Comparison of ENCODE assay signal across 9 cellular contexts in the genomic region with DNA sequence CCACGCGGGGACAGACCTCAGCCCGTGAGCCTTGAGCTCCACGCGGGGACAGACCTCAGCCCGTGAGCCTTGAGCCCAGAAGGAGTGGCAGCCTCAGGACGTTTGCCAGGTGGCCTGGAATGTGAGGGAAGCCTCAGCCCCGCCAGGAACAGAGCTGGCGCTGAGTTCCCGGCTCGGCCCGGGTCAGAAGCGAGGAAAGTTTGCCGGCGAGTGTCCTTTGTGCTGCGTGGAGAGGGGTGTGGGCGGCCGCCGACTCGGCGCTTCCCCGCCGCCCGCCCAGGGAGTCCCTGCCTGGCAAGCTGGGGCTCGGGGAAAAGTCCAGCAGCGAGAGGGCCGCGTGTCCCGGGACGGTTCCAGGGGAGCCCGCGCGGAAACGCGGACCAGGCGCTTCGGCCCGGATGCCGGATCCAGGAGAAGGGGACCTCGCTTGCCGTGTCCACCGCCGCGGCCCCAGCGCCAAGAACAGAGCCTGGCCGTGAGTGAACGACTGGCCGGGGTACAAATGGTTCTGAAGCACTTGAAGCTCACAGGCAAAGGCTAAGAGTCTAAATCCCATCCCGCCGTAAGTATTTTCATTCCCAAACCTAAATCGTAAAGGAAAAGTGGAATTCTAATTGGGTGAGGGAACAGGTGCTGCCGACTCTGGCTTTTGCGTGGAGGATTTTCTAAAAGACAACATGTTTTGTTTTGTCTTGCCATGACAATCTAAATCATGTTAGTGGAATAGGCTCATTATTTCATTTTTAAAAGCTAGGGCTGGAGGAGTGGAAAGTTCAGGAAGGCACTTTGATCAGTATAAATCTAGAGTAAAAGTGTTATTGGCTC.
DNase-seq lines count a peak whose midpoint lies in the region; ATAC-seq, FAIRE-seq and TF ChIP-seq lines count a peak whose summit lies in the region.
"Had no signal": no experiment of that assay in that cellular context is flagged by ENCODE, and none has a peak within 500 bp of the region (broad histone marks: within the 10 kb centered on the region; RNA-seq: fewer than 3 reads in every experiment).

No MANE protein-coding gene starts in this region.

- POLR2A ChIA-PET in GM10248 (lab: Yijun Ruan, JAX), result no interaction called here

- FAIRE-seq in RCC 7860 (lab: Jason Lieb, UNC), result no peak

- WGBS in iPS DF 6.9 (ENCODE audit: insufficient coverage, insufficient read length), result no CpG with 5 or more reads among the region's 53 CpGs

- no peaks in the 10 kb centered on the region for H3K9me3 ChIP-seq in iPS DF 6.9 (ENCODE audit: control insufficient read depth, insufficient read depth, low read length)

- ATAC-seq in HG03520 (IDR thresholded peaks at IDR 0.05; ENCODE audit: unreplicated experiment) (no peak), HG03159 (IDR thresholded peaks at IDR 0.05; ENCODE audit: unreplicated experiment) (no peak)

- H3K27me3 ChIP-seq in iPS DF 6.9 (ENCODE audit: control insufficient read depth, insufficient read depth, low read length), result no peaks in the 10 kb centered on the region

- TF ChIP-seq CTCF in GM10248 (IDR thresholded peaks at IDR 0.05; ENCODE audit: control extremely low read depth, extremely low read depth, low read depth, missing control alignments), result no peak

- CTCF ChIA-PET in GM10248 (lab: Yijun Ruan, JAX), result interaction anchor here (1.2 to 1.7 kb wide), 4 partner anchors 9 to 41 kb away, joined by 3 to 4 read pairs (median 3); no protein-coding TSS in a partner anchor

- H3K9me3 Mint-ChIP-seq in activated naive CD4-positive, alpha-beta T cell treated with anti-CD3 and anti-CD28 coated beads, Interleukin-2, amount 50 U/mL, for 24 hours, result no peaks in the 10 kb centered on the region

- H3K27ac ChIP-seq in iPS DF 6.9 (ENCODE audit: low read length), result no peak overlapping the region

- peaks cover 33% of the 10 kb centered on the region for H3K27me3 Mint-ChIP-seq in activated naive CD4-positive, alpha-beta T cell treated with anti-CD3 and anti-CD28 coated beads, Interleukin-2, amount 50 U/mL, for 24 hours

- H3K4me1 ChIP-seq in iPS DF 6.9 (ENCODE audit: control insufficient read depth, insufficient read depth, low read length), result no peaks in the 10 kb centered on the region

- H3K4me1 Mint-ChIP-seq in activated naive CD4-positive, alpha-beta T cell treated with anti-CD3 and anti-CD28 coated beads, Interleukin-2, amount 50 U/mL, for 24 hours, result peaks cover 18% of the 10 kb centered on the region

- peaks cover 7% of the 10 kb centered on the region; the same call in 1 of the 2 replicates for H3K36me3 ChIP-seq in iPS DF 6.9 (ENCODE audit: control insufficient read depth, insufficient read depth, low read length)

- DNase-seq in GM10248 (ENCODE audit: extremely low spot score) (peak; percentile 7), iPS DF 6.9 (ENCODE audit: low read depth, low spot score) (no peak), retina (peak; percentile 79), NAMALWA (ENCODE audit: low spot score) (no peak), RCC 7860 (ENCODE audit: low spot score) (no peak)
- DNase-seq: NCI-H446 treated with DMSO at 0.1 percent for 48 hours had no signal

- no peak overlapping the region for H3K27ac Mint-ChIP-seq in activated naive CD4-positive, alpha-beta T cell treated with anti-CD3 and anti-CD28 coated beads, Interleukin-2, amount 50 U/mL, for 24 hours

- peak overlapping the region; percentile 78 for H3K4me3 ChIP-seq in iPS DF 6.9 (ENCODE audit: low read length)

- peaks cover 2% of the 10 kb centered on the region for H3K36me3 Mint-ChIP-seq in activated naive CD4-positive, alpha-beta T cell treated with anti-CD3 and anti-CD28 coated beads, Interleukin-2, amount 50 U/mL, for 24 hours

- peak overlapping the region; percentile 38 for H3K4me3 Mint-ChIP-seq in activated naive CD4-positive, alpha-beta T cell treated with anti-CD3 and anti-CD28 coated beads, Interleukin-2, amount 50 U/mL, for 24 hours

Comparison
In these comparisons a context has a peak if more than half of its experiments do, and no peak if none do; other contexts are left out.
1. DNase-seq: peak in GM10248 (single experiment) and retina (single experiment); none in iPS DF 6.9 (single experiment), NAMALWA (single experiment) and RCC 7860 (single experiment).